ENCODE assay signal across 26 cellular contexts in genomic region chr12:124228050-124228711, GRCh38.
A peak's percentile ranks its signal among the peaks of the same experiment; 100 is the strongest.
DNase-seq lines count a peak whose midpoint lies in the region; ATAC-seq and TF ChIP-seq lines count a peak whose summit lies in the region.
"Had no signal": no experiment of that assay in that cellular context is flagged by ENCODE, and none has a peak within 500 bp of the region (broad histone marks: within the 10 kb centered on the region; RNA-seq: fewer than 3 reads in every experiment).

No MANE protein-coding gene starts in this region.

- peaks cover 2% of the 10 kb centered on the region for H3K27me3 Mint-ChIP-seq in activated CD4-positive, alpha-beta T cell treated with anti-CD3 and anti-CD28 coated beads for 36 hours

- ATAC-seq in activated CD4-positive, alpha-beta T cell treated with anti-CD3 and anti-CD28 coated beads for 36 hours, result no peak
- no peak for ATAC-seq in HG02759 (IDR thresholded peaks at IDR 0.05; ENCODE audit: unreplicated experiment)
- ATAC-seq: effector memory CD8-positive, alpha-beta T cell; GM23338; left lobe of liver; WTC11 had no signal

- peaks cover 5% of the 10 kb centered on the region for H3K9me3 Mint-ChIP-seq in activated CD4-positive, alpha-beta T cell treated with anti-CD3 and anti-CD28 coated beads for 36 hours (ENCODE audit: low read depth)
- H3K9me3 Mint-ChIP-seq: activated T-cell treated with anti-CD3 and anti-CD28 coated beads, Interleukin-2, amount 50 U/mL, for 24 hours had no signal

- H3K27ac Mint-ChIP-seq in activated CD4-positive, alpha-beta T cell treated with anti-CD3 and anti-CD28 coated beads for 36 hours, result no peak overlapping the region
- H3K27ac Mint-ChIP-seq: activated T-cell treated with anti-CD3 and anti-CD28 coated beads, Interleukin-2, amount 50 U/mL, for 24 hours; CD4-positive, alpha-beta memory T cell; effector memory CD8-positive, alpha-beta T cell; GM23338; nephron progenitor cell; stimulated activated naive CD8-positive, alpha-beta T cell treated with anti-CD3 and anti-CD28 coated beads, Interleukin-15, Interleukin-2, amounts not matched to agents 100 ng/mL and 50 ng/mL, for 24 hours; WTC11 had no signal

- peak; percentile 17 for DNase-seq in activated CD4-positive, alpha-beta T cell treated with anti-CD3 and anti-CD28 coated beads for 36 hours
- no peak for DNase-seq in activated CD4-positive, alpha-beta T cell treated with anti-CD3 and anti-CD28 coated beads, Interleukin-2, amount 50 U/mL, for 1 hour
- DNase-seq in Ammon's horn (ENCODE audit: low spot score) (peak; percentile 45), MV-4-11 (lab: John Stamatoyannopoulos, UW) (peak; percentile 53), fibroblast of mammary gland (ENCODE audit: low read depth) (peak; percentile 17), middle frontal gyrus (ENCODE audit: extremely low spot score, low spot score) (no peak), NCI-H2029 (lab: John Stamatoyannopoulos, UW) (no peak)
- DNase-seq: activated effector memory CD4-positive, alpha-beta T cell treated with anti-CD3 and anti-CD28 coated beads, Interleukin-2, amount 50 U/mL, for 16 hours; activated T-cell treated with anti-CD3 and anti-CD28 coated beads, Interleukin-2, amount 50 U/mL, for 24 hours; CD4-positive, alpha-beta memory T cell; central memory CD4-positive, alpha-beta T cell; cortex of kidney; effector memory CD8-positive, alpha-beta T cell; Karpas-422; NCI-H146; NCI-H748 treated with DMSO at 0.1 percent for 48 hours; nephron progenitor cell; retina had no signal

- intact Hi-C loops in activated CD4-positive, alpha-beta T cell treated with anti-CD3 and anti-CD28 coated beads for 36 hours (cut with DNase I, micrococcal nuclease), result loop anchor here in 1 of 2 experiments (10.0 kb wide), 1 partner anchor 537 kb away; no protein-coding TSS in a partner anchor

- no peak for TF ChIP-seq CTCF in fibroblast of mammary gland (conservative IDR thresholded peaks at IDR 0.05; ENCODE audit: control insufficient read depth, insufficient read depth, low read depth, low read length)

- no peak overlapping the region for H3K4me3 ChIP-seq in fibroblast of mammary gland (ENCODE audit: control insufficient read depth, low read depth, low read length)
- H3K4me3 ChIP-seq: GM23338, SJSA1, skin epidermis, thoracic aorta had no signal

- no peak overlapping the region for H3K4me3 Mint-ChIP-seq in activated CD4-positive, alpha-beta T cell treated with anti-CD3 and anti-CD28 coated beads for 36 hours
- H3K4me3 Mint-ChIP-seq: activated T-cell treated with anti-CD3 and anti-CD28 coated beads, Interleukin-2, amount 50 U/mL, for 24 hours; CD4-positive, alpha-beta memory T cell; effector memory CD8-positive, alpha-beta T cell; GM23338; nephron progenitor cell; stimulated activated naive CD8-positive, alpha-beta T cell treated with anti-CD3 and anti-CD28 coated beads, Interleukin-15, Interleukin-2, amounts not matched to agents 100 ng/mL and 50 ng/mL, for 24 hours; WTC11 had no signal

- CTCF ChIA-PET in activated CD4-positive, alpha-beta T cell treated with anti-CD3 and anti-CD28 coated beads for 36 hours (lab: Charles Lee), result no interaction called here

- H3K4me1 Mint-ChIP-seq in activated CD4-positive, alpha-beta T cell treated with anti-CD3 and anti-CD28 coated beads for 36 hours, result peaks cover 12% of the 10 kb centered on the region
- H3K4me1 Mint-ChIP-seq: GM23338, WTC11 had no signal

- POLR2A ChIA-PET in activated CD4-positive, alpha-beta T cell treated with anti-CD3 and anti-CD28 coated beads for 36 hours (lab: Charles Lee), result no interaction called here

- no peaks in the 10 kb centered on the region for H3K36me3 Mint-ChIP-seq in activated CD4-positive, alpha-beta T cell treated with anti-CD3 and anti-CD28 coated beads for 36 hours (ENCODE audit: low read depth)
- H3K36me3 Mint-ChIP-seq: CD4-positive, alpha-beta memory T cell had no signal

Comparison
In these comparisons a context has a peak if more than half of its experiments do, and no peak if none do; other contexts are left out.
1. DNase-seq: peak in activated CD4-positive, alpha-beta T cell treated with anti-CD3 and anti-CD28 coated beads for 36 hours (single experiment), Ammon's horn (single experiment), MV-4-11 (single experiment) and fibroblast of mammary gland (single experiment); none in activated CD4-positive, alpha-beta T cell treated with anti-CD3 and anti-CD28 coated beads, Interleukin-2, amount 50 U/mL, for 1 hour (single experiment), middle frontal gyrus (single experiment) and NCI-H2029 (single experiment).